Comparison of ENCODE assay signal across 6 cellular contexts in genomic region chr20:16286601-16287000, GRCh38.
"Had no signal": no experiment of that assay in that cellular context is flagged by ENCODE, and none has a peak within 500 bp of the region (broad histone marks: within the 10 kb centered on the region; RNA-seq: fewer than 3 reads in every experiment).

No MANE protein-coding gene starts in this region.

- H3K4me2 ChIP-seq: GM23338 had no signal

- DNase-seq: H9, HCEC 1CT, IMR-90, KG1 had no signal

- H3K4me3 ChIP-seq: GM23338, K562 had no signal

- H2AFZ ChIP-seq: GM23338 had no signal
